In genomic region chr11:77589521-77590193, GRCh38 we compare ENCODE assay signal across 1 cellular context.
TF ChIP-seq lines count a peak whose summit lies in the region.

Gene AQP11 (plus strand): TSS chr11:77589953. CDS start chr11:77589993, 40 bp downstream.

TF ChIP-seq in K562, 482 proteins besides CTCF, POLR2A, EP300 and RAD21 (continued from another document and continues in another):
- 0 out of 3 replicates have a peak, but pooled peaks of 1 of the 2 experiments have one; percentile 16 for TF ChIP-seq CBX3 (IDR thresholded peaks at IDR 0.05; ENCODE audit: borderline replicate concordance in 1 of 2, low read length in 2 of 2)
- no peak for TF ChIP-seq THAP7 (CRISPR knock-in tag; IDR thresholded peaks at IDR 0.05)
- no peak for TF ChIP-seq ETV1 (tag; conservative IDR thresholded peaks at IDR 0.05; ENCODE audit: low read depth)
- TF ChIP-seq PML (IDR thresholded peaks at IDR 0.05; ENCODE audit: low read length) = no peak
- TF ChIP-seq ZNF57 (CRISPR knock-in tag; IDR thresholded peaks at IDR 0.05) = no peak
- no peak for TF ChIP-seq NBN (IDR thresholded peaks at IDR 0.05; ENCODE audit: low read depth)
- TF ChIP-seq HES1 (IDR thresholded peaks at IDR 0.05; ENCODE audit: low read depth) = no peak
- TF ChIP-seq DACH1 (IDR thresholded peaks at IDR 0.05; ENCODE audit: partially characterized antibody) = no peak
- TF ChIP-seq TCF7 (IDR thresholded peaks at IDR 0.05; ENCODE audit: borderline replicate concordance) = no peak
- no peak for TF ChIP-seq THRA (IDR thresholded peaks at IDR 0.05)
- TF ChIP-seq ZNF224 (CRISPR knock-in tag; IDR thresholded peaks at IDR 0.05) = no peak
- no peak for TF ChIP-seq PRPF4 (IDR thresholded peaks at IDR 0.05; ENCODE audit: insufficient read depth, low read depth, low read length, poor library complexity, severe bottlenecking)
- no peak for TF ChIP-seq RCOR1 (IDR thresholded peaks at IDR 0.05; ENCODE audit: borderline replicate concordance in 1 of 2, low read depth in 2 of 2, low read length in 2 of 2)
- TF ChIP-seq DIDO1 (tag; IDR thresholded peaks at IDR 0.05; ENCODE audit: low read depth) = no peak
- TF ChIP-seq TAF1 (IDR thresholded peaks at IDR 0.05; ENCODE audit: control insufficient read depth, extremely low read depth, insufficient read depth, low read length, severe bottlenecking) = peak; percentile 59
- no peak for TF ChIP-seq CAMTA2 (CRISPR knock-in tag; conservative IDR thresholded peaks at IDR 0.05)
- TF ChIP-seq, protein P1, sequence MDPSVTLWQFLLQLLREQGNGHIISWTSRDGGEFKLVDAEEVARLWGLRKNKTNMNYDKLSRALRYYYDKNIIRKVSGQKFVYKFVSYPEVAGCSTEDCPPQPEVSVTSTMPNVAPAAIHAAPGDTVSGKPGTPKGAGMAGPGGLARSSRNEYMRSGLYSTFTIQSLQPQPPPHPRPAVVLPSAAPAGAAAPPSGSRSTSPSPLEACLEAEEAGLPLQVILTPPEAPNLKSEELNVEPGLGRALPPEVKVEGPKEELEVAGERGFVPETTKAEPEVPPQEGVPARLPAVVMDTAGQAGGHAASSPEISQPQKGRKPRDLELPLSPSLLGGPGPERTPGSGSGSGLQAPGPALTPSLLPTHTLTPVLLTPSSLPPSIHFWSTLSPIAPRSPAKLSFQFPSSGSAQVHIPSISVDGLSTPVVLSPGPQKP (CRISPR knock-in tag; IDR thresholded peaks at IDR 0.05) = no peak
- no peak for TF ChIP-seq TEAD2 (tag; IDR thresholded peaks at IDR 0.05)
- TF ChIP-seq DLX4 (CRISPR knock-in tag; IDR thresholded peaks at IDR 0.05) = no peak
- no peak for TF ChIP-seq RFX5 (IDR thresholded peaks at IDR 0.05; ENCODE audit: low read depth, low read length)
- TF ChIP-seq ZNF124 (CRISPR knock-in tag; IDR thresholded peaks at IDR 0.05) = no peak
- TF ChIP-seq ZNF354B (CRISPR knock-in tag; IDR thresholded peaks at IDR 0.05) = no peak
- no peak for TF ChIP-seq ZNF384 (IDR thresholded peaks at IDR 0.05; ENCODE audit: low read depth, low read length)
- TF ChIP-seq ESRRA (IDR thresholded peaks at IDR 0.05; ENCODE audit: borderline replicate concordance, low read depth) = peak; percentile 43; the same call in 1 of the 2 replicates
- no peak for TF ChIP-seq ZNF239 (CRISPR knock-in tag; IDR thresholded peaks at IDR 0.05)
- no peak for TF ChIP-seq ILF3 (IDR thresholded peaks at IDR 0.05; ENCODE audit: borderline replicate concordance)
- TF ChIP-seq COPS2 (conservative IDR thresholded peaks at IDR 0.05) = no peak
- TF ChIP-seq HIVEP1 (CRISPR knock-in tag; IDR thresholded peaks at IDR 0.05) = no peak
- no peak for TF ChIP-seq CBX5 (IDR thresholded peaks at IDR 0.05; ENCODE audit: borderline replicate concordance, low read depth)
- TF ChIP-seq, protein P2, sequence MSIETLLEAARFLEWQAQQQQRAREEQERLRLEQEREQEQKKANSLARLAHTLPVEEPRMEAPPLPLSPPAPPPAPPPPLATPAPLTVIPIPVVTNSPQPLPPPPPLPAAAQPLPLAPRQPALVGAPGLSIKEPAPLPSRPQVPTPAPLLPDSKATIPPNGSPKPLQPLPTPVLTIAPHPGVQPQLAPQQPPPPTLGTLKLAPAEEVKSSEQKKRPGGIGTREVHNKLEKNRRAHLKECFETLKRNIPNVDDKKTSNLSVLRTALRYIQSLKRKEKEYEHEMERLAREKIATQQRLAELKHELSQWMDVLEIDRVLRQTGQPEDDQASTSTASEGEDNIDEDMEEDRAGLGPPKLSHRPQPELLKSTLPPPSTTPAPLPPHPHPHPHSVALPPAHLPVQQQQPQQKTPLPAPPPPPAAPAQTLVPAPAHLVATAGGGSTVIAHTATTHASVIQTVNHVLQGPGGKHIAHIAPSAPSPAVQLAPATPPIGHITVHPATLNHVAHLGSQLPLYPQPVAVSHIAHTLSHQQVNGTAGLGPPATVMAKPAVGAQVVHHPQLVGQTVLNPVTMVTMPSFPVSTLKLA (conservative IDR thresholded peaks at IDR 0.05) = no peak
- no peak for TF ChIP-seq BCOR (IDR thresholded peaks at IDR 0.05)
- peak; percentile 57; the same call in 1 of the 2 replicates for TF ChIP-seq MYC (IDR thresholded peaks at IDR 0.05; ENCODE audit: low read depth, low read length)
- no peak for TF ChIP-seq MYC (CRISPR knock-in tag; IDR thresholded peaks at IDR 0.05; ENCODE audit: borderline replicate concordance, low read depth)
- TF ChIP-seq MECOM (CRISPR knock-in tag; IDR thresholded peaks at IDR 0.05) = no peak
- no peak for TF ChIP-seq GABPB2 (CRISPR knock-in tag; conservative IDR thresholded peaks at IDR 0.05)
- TF ChIP-seq, protein P3, sequence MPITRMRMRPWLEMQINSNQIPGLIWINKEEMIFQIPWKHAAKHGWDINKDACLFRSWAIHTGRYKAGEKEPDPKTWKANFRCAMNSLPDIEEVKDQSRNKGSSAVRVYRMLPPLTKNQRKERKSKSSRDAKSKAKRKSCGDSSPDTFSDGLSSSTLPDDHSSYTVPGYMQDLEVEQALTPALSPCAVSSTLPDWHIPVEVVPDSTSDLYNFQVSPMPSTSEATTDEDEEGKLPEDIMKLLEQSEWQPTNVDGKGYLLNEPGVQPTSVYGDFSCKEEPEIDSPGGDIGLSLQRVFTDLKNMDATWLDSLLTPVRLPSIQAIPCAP (CRISPR knock-in tag; IDR thresholded peaks at IDR 0.05; ENCODE audit: borderline replicate concordance) = no peak
- TF ChIP-seq THAP12 (CRISPR knock-in tag; IDR thresholded peaks at IDR 0.05) = peak; percentile 53; the same call in 1 of the 2 replicates
- no peak for TF ChIP-seq BRF1 (IDR thresholded peaks at IDR 0.05; ENCODE audit: borderline replicate concordance, extremely low read depth, insufficient read length)
- no peak for TF ChIP-seq GTF2A2 (tag; IDR thresholded peaks at IDR 0.05)
- TF ChIP-seq MYNN (IDR thresholded peaks at IDR 0.05) = no peak
- no peak for TF ChIP-seq MYNN (CRISPR knock-in tag; IDR thresholded peaks at IDR 0.05)
- TF ChIP-seq, protein P4, sequence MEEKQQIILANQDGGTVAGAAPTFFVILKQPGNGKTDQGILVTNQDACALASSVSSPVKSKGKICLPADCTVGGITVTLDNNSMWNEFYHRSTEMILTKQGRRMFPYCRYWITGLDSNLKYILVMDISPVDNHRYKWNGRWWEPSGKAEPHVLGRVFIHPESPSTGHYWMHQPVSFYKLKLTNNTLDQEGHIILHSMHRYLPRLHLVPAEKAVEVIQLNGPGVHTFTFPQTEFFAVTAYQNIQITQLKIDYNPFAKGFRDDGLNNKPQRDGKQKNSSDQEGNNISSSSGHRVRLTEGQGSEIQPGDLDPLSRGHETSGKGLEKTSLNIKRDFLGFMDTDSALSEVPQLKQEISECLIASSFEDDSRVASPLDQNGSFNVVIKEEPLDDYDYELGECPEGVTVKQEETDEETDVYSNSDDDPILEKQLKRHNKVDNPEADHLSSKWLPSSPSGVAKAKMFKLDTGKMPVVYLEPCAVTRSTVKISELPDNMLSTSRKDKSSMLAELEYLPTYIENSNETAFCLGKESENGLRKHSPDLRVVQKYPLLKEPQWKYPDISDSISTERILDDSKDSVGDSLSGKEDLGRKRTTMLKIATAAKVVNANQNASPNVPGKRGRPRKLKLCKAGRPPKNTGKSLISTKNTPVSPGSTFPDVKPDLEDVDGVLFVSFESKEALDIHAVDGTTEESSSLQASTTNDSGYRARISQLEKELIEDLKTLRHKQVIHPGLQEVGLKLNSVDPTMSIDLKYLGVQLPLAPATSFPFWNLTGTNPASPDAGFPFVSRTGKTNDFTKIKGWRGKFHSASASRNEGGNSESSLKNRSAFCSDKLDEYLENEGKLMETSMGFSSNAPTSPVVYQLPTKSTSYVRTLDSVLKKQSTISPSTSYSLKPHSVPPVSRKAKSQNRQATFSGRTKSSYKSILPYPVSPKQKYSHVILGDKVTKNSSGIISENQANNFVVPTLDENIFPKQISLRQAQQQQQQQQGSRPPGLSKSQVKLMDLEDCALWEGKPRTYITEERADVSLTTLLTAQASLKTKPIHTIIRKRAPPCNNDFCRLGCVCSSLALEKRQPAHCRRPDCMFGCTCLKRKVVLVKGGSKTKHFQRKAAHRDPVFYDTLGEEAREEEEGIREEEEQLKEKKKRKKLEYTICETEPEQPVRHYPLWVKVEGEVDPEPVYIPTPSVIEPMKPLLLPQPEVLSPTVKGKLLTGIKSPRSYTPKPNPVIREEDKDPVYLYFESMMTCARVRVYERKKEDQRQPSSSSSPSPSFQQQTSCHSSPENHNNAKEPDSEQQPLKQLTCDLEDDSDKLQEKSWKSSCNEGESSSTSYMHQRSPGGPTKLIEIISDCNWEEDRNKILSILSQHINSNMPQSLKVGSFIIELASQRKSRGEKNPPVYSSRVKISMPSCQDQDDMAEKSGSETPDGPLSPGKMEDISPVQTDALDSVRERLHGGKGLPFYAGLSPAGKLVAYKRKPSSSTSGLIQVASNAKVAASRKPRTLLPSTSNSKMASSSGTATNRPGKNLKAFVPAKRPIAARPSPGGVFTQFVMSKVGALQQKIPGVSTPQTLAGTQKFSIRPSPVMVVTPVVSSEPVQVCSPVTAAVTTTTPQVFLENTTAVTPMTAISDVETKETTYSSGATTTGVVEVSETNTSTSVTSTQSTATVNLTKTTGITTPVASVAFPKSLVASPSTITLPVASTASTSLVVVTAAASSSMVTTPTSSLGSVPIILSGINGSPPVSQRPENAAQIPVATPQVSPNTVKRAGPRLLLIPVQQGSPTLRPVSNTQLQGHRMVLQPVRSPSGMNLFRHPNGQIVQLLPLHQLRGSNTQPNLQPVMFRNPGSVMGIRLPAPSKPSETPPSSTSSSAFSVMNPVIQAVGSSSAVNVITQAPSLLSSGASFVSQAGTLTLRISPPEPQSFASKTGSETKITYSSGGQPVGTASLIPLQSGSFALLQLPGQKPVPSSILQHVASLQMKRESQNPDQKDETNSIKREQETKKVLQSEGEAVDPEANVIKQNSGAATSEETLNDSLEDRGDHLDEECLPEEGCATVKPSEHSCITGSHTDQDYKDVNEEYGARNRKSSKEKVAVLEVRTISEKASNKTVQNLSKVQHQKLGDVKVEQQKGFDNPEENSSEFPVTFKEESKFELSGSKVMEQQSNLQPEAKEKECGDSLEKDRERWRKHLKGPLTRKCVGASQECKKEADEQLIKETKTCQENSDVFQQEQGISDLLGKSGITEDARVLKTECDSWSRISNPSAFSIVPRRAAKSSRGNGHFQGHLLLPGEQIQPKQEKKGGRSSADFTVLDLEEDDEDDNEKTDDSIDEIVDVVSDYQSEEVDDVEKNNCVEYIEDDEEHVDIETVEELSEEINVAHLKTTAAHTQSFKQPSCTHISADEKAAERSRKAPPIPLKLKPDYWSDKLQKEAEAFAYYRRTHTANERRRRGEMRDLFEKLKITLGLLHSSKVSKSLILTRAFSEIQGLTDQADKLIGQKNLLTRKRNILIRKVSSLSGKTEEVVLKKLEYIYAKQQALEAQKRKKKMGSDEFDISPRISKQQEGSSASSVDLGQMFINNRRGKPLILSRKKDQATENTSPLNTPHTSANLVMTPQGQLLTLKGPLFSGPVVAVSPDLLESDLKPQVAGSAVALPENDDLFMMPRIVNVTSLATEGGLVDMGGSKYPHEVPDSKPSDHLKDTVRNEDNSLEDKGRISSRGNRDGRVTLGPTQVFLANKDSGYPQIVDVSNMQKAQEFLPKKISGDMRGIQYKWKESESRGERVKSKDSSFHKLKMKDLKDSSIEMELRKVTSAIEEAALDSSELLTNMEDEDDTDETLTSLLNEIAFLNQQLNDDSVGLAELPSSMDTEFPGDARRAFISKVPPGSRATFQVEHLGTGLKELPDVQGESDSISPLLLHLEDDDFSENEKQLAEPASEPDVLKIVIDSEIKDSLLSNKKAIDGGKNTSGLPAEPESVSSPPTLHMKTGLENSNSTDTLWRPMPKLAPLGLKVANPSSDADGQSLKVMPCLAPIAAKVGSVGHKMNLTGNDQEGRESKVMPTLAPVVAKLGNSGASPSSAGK (IDR thresholded peaks at IDR 0.05) = no peak
- TF ChIP-seq RB1 (IDR thresholded peaks at IDR 0.05; ENCODE audit: low read depth) = peak; percentile 58; the same call in 1 of the 2 replicates
- TF ChIP-seq JUND (IDR thresholded peaks at IDR 0.05; ENCODE audit: borderline replicate concordance, low read depth, low read length) = 0 out of 2 replicates have a peak, but pooled peaks have one; percentile 3
- TF ChIP-seq JUND (tag; IDR thresholded peaks at IDR 0.05; ENCODE audit: borderline replicate concordance, low read depth, low read length) = no peak
